ENCODE assay signal across 8 cellular contexts in genomic region chr17:49707608-49708514, GRCh38. TPM values are rescaled to one million over a fixed set of nuclear protein-coding genes. Genes with fewer than 3 reads are reported as not detected.
A peak's percentile ranks its signal among the peaks of the same experiment; 100 is the strongest.
DNase-seq lines count a peak whose midpoint lies in the region; ATAC-seq, FAIRE-seq and TF ChIP-seq lines count a peak whose summit lies in the region.

SLC35B1 (minus strand) TSS chr17:49707964; CDS start chr17:49707833, 131 bp downstream.

- peaks cover 52% of the 10 kb centered on the region for H3K36me3 Mint-ChIP-seq in Caco-2 (ENCODE audit: insufficient read depth, unreplicated experiment)
- peaks cover 28% of the 10 kb centered on the region for H3K36me3 Mint-ChIP-seq in activated CD8-positive, alpha-beta memory T cell treated with anti-CD3 and anti-CD28 coated beads, Interleukin-2, amount 10 ng/mL, durations not matched to agents 7 days and 5 days

- H3K36me3 ChIP-seq in Caco-2 (ENCODE audit: control insufficient read depth, insufficient read depth, low read length) (peaks cover 14% of the 10 kb centered on the region), endocrine pancreas (ENCODE audit: control insufficient read depth, insufficient read depth, low read length) (peaks cover 9% of the 10 kb centered on the region)

- no TSS peak for BruUV-seq in Caco-2 (replicated peaks; lab: Mats Ljungman, UMichigan)

- intact Hi-C loops in Caco-2 (cut with micrococcal nuclease; ENCODE audit: unreplicated experiment), result loop anchor here (1.0 to 2.0 kb wide), 5 partner anchors 30 to 141 kb away; partner anchors contain the start of genes FAM117A, KAT7, SPOP and TAC4

- DNase-seq in Caco-2 (peak; percentile 100), HTR-8/SVneo (ENCODE audit: insufficient read length, low spot score) (peak; percentile 100), NOMO-1 treated with dmso at 0.1 percent for 144 hours (lab: John Stamatoyannopoulos, UW; ENCODE audit: unreplicated experiment) (peak; percentile 99), mesenteric fat pad (ENCODE audit: low spot score) (peak; percentile 99)
- peak; percentile 99 for DNase-seq in activated CD8-positive, alpha-beta memory T cell treated with anti-CD3 and anti-CD28 coated beads, Interleukin-2, amount 10 ng/mL, durations not matched to agents 7 days and 5 days
- DNase-seq in stimulated activated CD8-positive, alpha-beta memory T cell treated with anti-CD3 and anti-CD28 coated beads, Interleukin-15, amount 100 ng/mL, for 4 hours (ENCODE audit: low read depth in 2 of 2), result peak; percentile 95 to 98

- peak; percentile 85 for ATAC-seq in GM21360 (IDR thresholded peaks at IDR 0.05; ENCODE audit: unreplicated experiment)
- ATAC-seq in activated CD8-positive, alpha-beta memory T cell treated with anti-CD3 and anti-CD28 coated beads, Interleukin-2, amount 10 ng/mL, durations not matched to agents 7 days and 5 days, result peak; percentile 99

- FAIRE-seq in HTR-8/SVneo (lab: Jason Lieb, UNC), result peak; percentile 98

- TF ChIP-seq CTCF in Caco-2 (IDR thresholded peaks at IDR 0.05; ENCODE audit: insufficient read depth in 1 of 2, low read depth in 1 of 2, low read length in 1 of 2, severe bottlenecking in 1 of 2, unreplicated experiment in 1 of 2), result peak; percentile 82 to 100

- peak within 1 kb of the TSS; percentile 98 for H3K9ac ChIP-seq in endocrine pancreas (ENCODE audit: control insufficient read depth, insufficient read depth, low read length)

- H3K27me3 Mint-ChIP-seq in Caco-2 (ENCODE audit: insufficient read depth, unreplicated experiment), result no peaks in the 10 kb centered on the region
- no peaks in the 10 kb centered on the region for H3K27me3 Mint-ChIP-seq in activated CD8-positive, alpha-beta memory T cell treated with anti-CD3 and anti-CD28 coated beads, Interleukin-2, amount 10 ng/mL, durations not matched to agents 7 days and 5 days

- H3K4me3 ChIP-seq in Caco-2 (ENCODE audit: low read depth, low read length) (peak within 1 kb of the TSS; percentile 69), endocrine pancreas (ENCODE audit: control insufficient read depth, insufficient read depth, low read length) (peak within 1 kb of the TSS; percentile 87)

- CTCF ChIA-PET in Caco-2 (lab: Charles Lee), result interaction anchor here (0.5 to 3.8 kb wide), 33 partner anchors 8 to 300 kb away, joined by 3 to 36 read pairs (median 6); partner anchors contain the start of genes FAM117A, KAT7, NXPH3 and PHB1
- CTCF ChIA-PET in activated CD8-positive, alpha-beta memory T cell treated with anti-CD3 and anti-CD28 coated beads, Interleukin-2, amount 10 ng/mL, durations not matched to agents 7 days and 5 days (lab: Charles Lee), result interaction anchor here (0.7 to 33.6 kb wide), 39 partner anchors 9 to 387 kb away, joined by 3 to 734 read pairs (median 5); partner anchors contain the start of genes FAM117A, KAT7, NXPH3 and TAC4

- peaks cover 8% of the 10 kb centered on the region for H3K4me1 ChIP-seq in Caco-2
- peaks cover 8% of the 10 kb centered on the region for H3K4me1 ChIP-seq in endocrine pancreas (ENCODE audit: control insufficient read depth, insufficient read depth, low read length)

- peak within 1 kb of the TSS; percentile 89 for H3K4me3 Mint-ChIP-seq in Caco-2 (ENCODE audit: unreplicated experiment)
- H3K4me3 Mint-ChIP-seq in activated CD8-positive, alpha-beta memory T cell treated with anti-CD3 and anti-CD28 coated beads, Interleukin-2, amount 10 ng/mL, durations not matched to agents 7 days and 5 days, result peak within 1 kb of the TSS; percentile 89

- no peaks in the 10 kb centered on the region for H3K9me3 Mint-ChIP-seq in Caco-2 (ENCODE audit: unreplicated experiment)
- H3K9me3 Mint-ChIP-seq in activated CD8-positive, alpha-beta memory T cell treated with anti-CD3 and anti-CD28 coated beads, Interleukin-2, amount 10 ng/mL, durations not matched to agents 7 days and 5 days (ENCODE audit: low read depth), result no peaks in the 10 kb centered on the region

- POLR2A ChIA-PET in Caco-2 (lab: Charles Lee), result interaction anchor here (0.5 to 2.4 kb wide), 15 partner anchors 9 to 294 kb away, joined by 3 to 50 read pairs (median 4); partner anchors contain the start of genes FAM117A, KAT7 and PHB1

- H3K9me3 ChIP-seq in Caco-2, result no peaks in the 10 kb centered on the region
- H3K9me3 ChIP-seq in endocrine pancreas (ENCODE audit: control insufficient read depth, low read length), result no peaks in the 10 kb centered on the region

- no peaks in the 10 kb centered on the region for H3K27me3 ChIP-seq in Caco-2 (replicated peaks; ENCODE audit: control insufficient read depth, insufficient read depth, low read length)
- H3K27me3 ChIP-seq in endocrine pancreas (ENCODE audit: control insufficient read depth, insufficient read depth, low read length), result no peaks in the 10 kb centered on the region

- H3K4me1 Mint-ChIP-seq in Caco-2 (ENCODE audit: low read depth, unreplicated experiment), result peaks cover 28% of the 10 kb centered on the region
- H3K4me1 Mint-ChIP-seq in activated CD8-positive, alpha-beta memory T cell treated with anti-CD3 and anti-CD28 coated beads, Interleukin-2, amount 10 ng/mL, durations not matched to agents 7 days and 5 days, result peaks cover 45% of the 10 kb centered on the region

- peak within 1 kb of the TSS; percentile 99 for H3K27ac Mint-ChIP-seq in Caco-2 (ENCODE audit: unreplicated experiment)
- peak within 1 kb of the TSS; percentile 96 for H3K27ac Mint-ChIP-seq in activated CD8-positive, alpha-beta memory T cell treated with anti-CD3 and anti-CD28 coated beads, Interleukin-2, amount 10 ng/mL, durations not matched to agents 7 days and 5 days

RNA-seq across cellular contexts. Expression of gene SLC35B1, which starts in this region (rescaled TPM):
- total RNA-seq in Caco-2 (2022) (228 and 232 TPM in 2 replicates), mesenteric fat pad (44.5 TPM)
- total RNA-seq in activated CD8-positive, alpha-beta memory T cell treated with anti-CD3 and anti-CD28 coated beads, Interleukin-2, amount 10 ng/mL, durations not matched to agents 7 days and 5 days, result 10 to 100 TPM; 47.3 to 78.1 TPM

Comparison
In these comparisons a context has a peak if more than half of its experiments do, and no peak if none do; other contexts are left out.
1. Peak in every context shown above with its lines: DNase-seq, ATAC-seq and H3K4me3 ChIP-seq.